In genomic region chr19:7386769-7387168, GRCh38 we compare ENCODE assay signal across 1 cellular context.
TF ChIP-seq lines count a peak whose summit lies in the region.

No MANE protein-coding gene starts in this region.

TF ChIP-seq in H1, 55 proteins besides CTCF, POLR2A, EP300 and RAD21:
- no peak for TF ChIP-seq SP1 (IDR thresholded peaks at IDR 0.05; ENCODE audit: low read depth, low read length)
- no peak for TF ChIP-seq BCL11A (IDR thresholded peaks at IDR 0.05; ENCODE audit: low read depth in 2 of 2, low read length in 2 of 2)
- no peak for TF ChIP-seq FOSL1 (IDR thresholded peaks at IDR 0.05; ENCODE audit: insufficient read depth, low read depth, low read length)
- TF ChIP-seq KDM1A (IDR thresholded peaks at IDR 0.05; ENCODE audit: borderline replicate concordance, low read length): no peak
- TF ChIP-seq SIRT6 (IDR thresholded peaks at IDR 0.05; ENCODE audit: low read length): no peak
- no peak for TF ChIP-seq CREB1 (IDR thresholded peaks at IDR 0.05)
- TF ChIP-seq SIN3A (conservative IDR thresholded peaks at IDR 0.05 in 1 of 2, IDR thresholded peaks at IDR 0.05 in 1 of 2; ENCODE audit: low read depth in 1 of 2, low read length in 2 of 2): no peak
- TF ChIP-seq EZH2 (IDR thresholded peaks at IDR 0.05; ENCODE audit: low read depth, low read length, severe bottlenecking): no peak
- no peak for TF ChIP-seq JUN (IDR thresholded peaks at IDR 0.05; ENCODE audit: low read depth, low read length)
- TF ChIP-seq CEBPB (IDR thresholded peaks at IDR 0.05; ENCODE audit: low read depth, low read length): no peak
- no peak for TF ChIP-seq HDAC6 (IDR thresholded peaks at IDR 0.05; ENCODE audit: low read depth, low read length)
- no peak for TF ChIP-seq EGR1 (IDR thresholded peaks at IDR 0.05; ENCODE audit: borderline replicate concordance, low read depth, low read length)
- no peak for TF ChIP-seq ZNF274 (IDR thresholded peaks at IDR 0.05; ENCODE audit: borderline replicate concordance, extremely low read depth, low read length)
- no peak for TF ChIP-seq TCF12 (IDR thresholded peaks at IDR 0.05; ENCODE audit: low read depth, low read length)
- TF ChIP-seq ATF3 (IDR thresholded peaks at IDR 0.05; ENCODE audit: insufficient read depth, low read depth, low read length): no peak
- TF ChIP-seq SP2 (IDR thresholded peaks at IDR 0.05; ENCODE audit: low read length): no peak
- TF ChIP-seq SUZ12 (IDR thresholded peaks at IDR 0.05; ENCODE audit: low read length): no peak
- TF ChIP-seq MAX (IDR thresholded peaks at IDR 0.05): no peak
- no peak for TF ChIP-seq SIX5 (IDR thresholded peaks at IDR 0.05; ENCODE audit: low read depth, low read length)
- no peak for TF ChIP-seq RFX5 (IDR thresholded peaks at IDR 0.05; ENCODE audit: borderline replicate concordance, low read depth, low read length)
